ENCODE assay signal across 13 cellular contexts in genomic region chrX:42127563-42127962, GRCh38.
DNase-seq lines count a peak whose midpoint lies in the region; ATAC-seq and TF ChIP-seq lines count a peak whose summit lies in the region.
"Had no signal": no experiment of that assay in that cellular context is flagged by ENCODE, and none has a peak within 500 bp of the region (broad histone marks: within the 10 kb centered on the region; RNA-seq: fewer than 3 reads in every experiment).

No MANE protein-coding gene starts in this region.

- H3K27ac Mint-ChIP-seq in activated CD8-positive, alpha-beta T cell treated with anti-CD3 and anti-CD28 coated beads for 36 hours, result peak overlapping the region; percentile 79
- H3K27ac Mint-ChIP-seq: brain had no signal

- in situ Hi-C loops in GM13976 (cut with MboI; ENCODE audit: low sequenced_read_pairs, unreplicated experiment), result no loop called here

- CTCF ChIA-PET in activated CD8-positive, alpha-beta T cell treated with anti-CD3 and anti-CD28 coated beads for 36 hours (lab: Charles Lee), result no interaction called here

- H3K4me1 Mint-ChIP-seq in activated CD8-positive, alpha-beta T cell treated with anti-CD3 and anti-CD28 coated beads for 36 hours (ENCODE audit: low read depth), result peaks cover 52% of the 10 kb centered on the region

- intact Hi-C loops in activated CD8-positive, alpha-beta T cell treated with anti-CD3 and anti-CD28 coated beads for 36 hours (cut with micrococcal nuclease), result no loop called here
- intact Hi-C loops in left colon (cut with DNase I, micrococcal nuclease), result no loop called here

- DNase-seq in COR-L47 (lab: John Stamatoyannopoulos, UW), result peak; percentile 46
- peak; percentile 3 for DNase-seq in activated CD8-positive, alpha-beta T cell treated with anti-CD3 and anti-CD28 coated beads for 36 hours
- DNase-seq in GM13976 (ENCODE audit: low spot score), result no peak
- DNase-seq in left colon, result no peak
- DNase-seq: activated effector memory CD4-positive, alpha-beta T cell treated with Interleukin-2 at 50 U/mL for 16 hours; effector CD8-positive, alpha-beta T cell; foreskin melanocyte; NCI-H1694 treated with DMSO at 0.1 percent for 48 hours; SHP77 treated with DMSO at 0.1 percent for 48 hours had no signal

- ATAC-seq in GM19025 (IDR thresholded peaks at IDR 0.05; ENCODE audit: low read depth, unreplicated experiment) (peak; percentile 10), HG03025 (IDR thresholded peaks at IDR 0.05; ENCODE audit: low FRiP score, unreplicated experiment) (peak; percentile 13), esophagus mucosa (no peak), left colon (no peak)
- ATAC-seq in activated CD8-positive, alpha-beta T cell treated with anti-CD3 and anti-CD28 coated beads for 36 hours, result no peak

- no peaks in the 10 kb centered on the region for H3K27me3 Mint-ChIP-seq in activated CD8-positive, alpha-beta T cell treated with anti-CD3 and anti-CD28 coated beads for 36 hours
- H3K27me3 Mint-ChIP-seq: brain had no signal

- POLR2A ChIA-PET in activated CD8-positive, alpha-beta T cell treated with anti-CD3 and anti-CD28 coated beads for 36 hours (lab: Charles Lee), result no interaction called here

- H3K4me3 Mint-ChIP-seq in activated CD8-positive, alpha-beta T cell treated with anti-CD3 and anti-CD28 coated beads for 36 hours, result no peak overlapping the region
- H3K4me3 Mint-ChIP-seq: brain had no signal

- no peak for TF ChIP-seq CTCF in activated CD8-positive, alpha-beta T cell treated with anti-CD3 and anti-CD28 coated beads for 36 hours (IDR thresholded peaks at IDR 0.05)
- no peak for TF ChIP-seq CTCF in GM13976 (IDR thresholded peaks at IDR 0.05; ENCODE audit: borderline replicate concordance, control extremely low read depth, extremely low read depth, insufficient read depth, missing control alignments)

- H3K36me3 Mint-ChIP-seq in activated CD8-positive, alpha-beta T cell treated with anti-CD3 and anti-CD28 coated beads for 36 hours (ENCODE audit: low read depth), result no peaks in the 10 kb centered on the region
- H3K36me3 Mint-ChIP-seq: brain had no signal

- peaks cover 2% of the 10 kb centered on the region for H3K9me3 Mint-ChIP-seq in activated CD8-positive, alpha-beta T cell treated with anti-CD3 and anti-CD28 coated beads for 36 hours
- H3K9me3 Mint-ChIP-seq: brain had no signal

Comparison
In these comparisons a context has a peak if more than half of its experiments do, and no peak if none do; other contexts are left out.
1. DNase-seq: peak in COR-L47 (single experiment) and activated CD8-positive, alpha-beta T cell treated with anti-CD3 and anti-CD28 coated beads for 36 hours (single experiment); none in GM13976 (single experiment) and left colon (0 of 2).
2. ATAC-seq: peak in GM19025 (single experiment) and HG03025 (single experiment); none in activated CD8-positive, alpha-beta T cell treated with anti-CD3 and anti-CD28 coated beads for 36 hours (single experiment), esophagus mucosa (single experiment) and left colon (single experiment).